In the genomic region with DNA sequence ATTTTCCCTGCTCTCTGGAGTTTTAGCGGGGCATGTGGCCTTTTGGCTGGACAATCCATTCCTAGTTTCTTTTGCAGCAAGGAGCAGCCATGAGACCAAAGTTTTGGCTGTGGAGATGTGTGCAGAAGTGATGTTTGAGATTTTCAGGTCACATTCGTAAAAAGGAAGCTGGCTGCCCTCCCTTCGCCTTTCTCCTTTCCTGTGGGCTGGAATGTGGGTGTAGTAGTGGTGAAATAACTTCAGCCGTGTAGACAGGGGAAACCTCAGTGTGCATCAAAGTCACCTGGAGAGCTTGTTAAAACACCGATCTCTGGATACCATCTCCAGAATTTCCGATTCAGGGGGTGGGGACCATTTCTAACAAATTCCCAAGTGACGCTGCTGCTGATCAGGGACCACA, we compare ENCODE assay signal across 28 cellular contexts. TPM values are rescaled to one million over a fixed set of nuclear protein-coding genes. Genes with fewer than 3 reads are reported as not detected.
"Had no signal": no experiment of that assay in that cellular context is flagged by ENCODE, and none has a peak within 500 bp of the region (broad histone marks: within the 10 kb centered on the region; RNA-seq: fewer than 3 reads in every experiment).

No MANE protein-coding gene starts in this region.

- H3K4me1 Mint-ChIP-seq: endodermal cell had no signal

- H3K4me2 ChIP-seq: hepatocyte had no signal

- H3K36me3 Mint-ChIP-seq: mesothelial cell of epicardium had no signal

- H3K9me3 ChIP-seq: colonic mucosa, tibial nerve had no signal

- H3K27ac Mint-ChIP-seq: activated CD4-positive, alpha-beta memory T cell treated with anti-CD3 and anti-CD28 coated beads, Interleukin-2, amount 10 ng/mL, durations not matched to agents 7 days and 5 days; activated naive CD4-positive, alpha-beta T cell treated with anti-CD3 and anti-CD28 coated beads for 36 hours; activated T-cell treated with anti-CD3 and anti-CD28 coated beads, Interleukin-2, amount 50 U/mL, for 24 hours; activated T-helper 2 cell treated with anti-CD3 and anti-CD28 coated beads, Interferon-gamma antibody, Interleukin-2, Interleukin-4, amounts not matched to agents 10 μg/mL and 5 μg/mL and 100 μg/mL, durations not matched to agents 14 hours and 24 hours and 36 hours; endodermal cell; mesothelial cell of epicardium; nephron had no signal

- H3K4me3 Mint-ChIP-seq: activated CD4-positive, alpha-beta memory T cell treated with anti-CD3 and anti-CD28 coated beads, Interleukin-2, amount 10 ng/mL, durations not matched to agents 7 days and 5 days; activated naive CD4-positive, alpha-beta T cell treated with anti-CD3 and anti-CD28 coated beads for 36 hours; activated T-cell treated with anti-CD3 and anti-CD28 coated beads, Interleukin-2, amount 50 U/mL, for 24 hours; central memory CD8-positive, alpha-beta T cell; endodermal cell; mesothelial cell of epicardium; nephron had no signal

- H3K27ac ChIP-seq: brain microvascular endothelial cell, colonic mucosa, foreskin keratinocyte, hepatocyte, tibial nerve had no signal

- H3K27me3 ChIP-seq: brain microvascular endothelial cell, colonic mucosa had no signal

- H3K36me3 ChIP-seq: brain microvascular endothelial cell, colonic mucosa, tibial nerve had no signal

- H2AFZ ChIP-seq: hepatocyte had no signal

- ATAC-seq: foreskin keratinocyte; left colon; stimulated activated naive CD8-positive, alpha-beta T cell treated with anti-CD3 and anti-CD28 coated beads, Interleukin-15, Interleukin-2, amounts not matched to agents 100 U/mL and 50 U/mL, for 24 hours had no signal

- FAIRE-seq: islet of Langerhans, TTC549, urothelium cell line had no signal

- H3K4me1 ChIP-seq: colonic mucosa, foreskin keratinocyte had no signal

- H3K79me2 ChIP-seq: hepatocyte had no signal

- H3K4me3 ChIP-seq: colonic mucosa, hepatocyte, tibial nerve had no signal

- DNase-seq: activated CD4-positive, alpha-beta memory T cell treated with anti-CD3 and anti-CD28 coated beads, Interleukin-2, amount 10 ng/mL, durations not matched to agents 7 days and 5 days; activated naive CD4-positive, alpha-beta T cell treated with anti-CD3 and anti-CD28 coated beads for 36 hours; activated T-cell treated with anti-CD3 and anti-CD28 coated beads, Interleukin-2, amount 50 U/mL, for 24 hours; aorta; brain microvascular endothelial cell; colonic mucosa; endodermal cell; foreskin keratinocyte; left colon; occipital lobe; posterior cingulate gyrus; retina; stimulated activated CD4-positive, alpha-beta T cell treated with anti-CD3 and anti-CD28 coated beads, Interleukin-2, amount 100 ng/mL, for 24 hours; stimulated activated naive CD8-positive, alpha-beta T cell treated with anti-CD3 and anti-CD28 coated beads, Interleukin-15, Interleukin-2, amounts not matched to agents 100 U/mL and 50 U/mL, for 24 hours; substantia nigra had no signal

- H3K9me3 Mint-ChIP-seq: activated CD4-positive, alpha-beta memory T cell treated with anti-CD3 and anti-CD28 coated beads, Interleukin-2, amount 10 ng/mL, durations not matched to agents 7 days and 5 days; activated naive CD4-positive, alpha-beta T cell treated with anti-CD3 and anti-CD28 coated beads for 36 hours; activated T-cell treated with anti-CD3 and anti-CD28 coated beads, Interleukin-2, amount 50 U/mL, for 24 hours; activated T-helper 2 cell treated with anti-CD3 and anti-CD28 coated beads, Interferon-gamma antibody, Interleukin-2, Interleukin-4, amounts not matched to agents 10 μg/mL and 5 μg/mL and 100 μg/mL, durations not matched to agents 14 hours and 24 hours and 36 hours; central memory CD8-positive, alpha-beta T cell; endodermal cell; mesothelial cell of epicardium; nephron had no signal

RNA-seq across cellular contexts. Expression of a gene that starts 5.3 kb away (rescaled TPM):
- total RNA-seq: activated CD4-positive, alpha-beta memory T cell treated with anti-CD3 and anti-CD28 coated beads, Interleukin-2, amount 10 ng/mL, durations not matched to agents 7 days and 5 days; activated naive CD4-positive, alpha-beta T cell treated with anti-CD3 and anti-CD28 coated beads for 36 hours; activated T-helper 2 cell treated with anti-CD3 and anti-CD28 coated beads, Interferon-gamma antibody, Interleukin-2, Interleukin-4, amounts not matched to agents 10 μg/mL and 5 μg/mL and 100 μg/mL, durations not matched to agents 14 hours and 24 hours and 36 hours; endodermal cell; epithelial cell of proximal tubule; fibroblast of lung; foreskin keratinocyte; lung microvascular endothelial cell; mesothelial cell of epicardium; T-helper 2 cell treated with Interferon-gamma antibody and Interleukin-4, amounts not matched to agents 100 ng/mL and 5 ng/mL, for 36 hours had no signal
- polyA plus RNA-seq: fibroblast of lung, foreskin keratinocyte had no signal
